ENCODE assay signal across 8 cellular contexts in genomic region chr3:56802411-56802745, GRCh38. TPM values are rescaled to one million over a fixed set of nuclear protein-coding genes. Genes with fewer than 3 reads are reported as not detected.
A peak's percentile ranks its signal among the peaks of the same experiment; 100 is the strongest.
DNase-seq lines count a peak whose midpoint lies in the region; ATAC-seq and TF ChIP-seq lines count a peak whose summit lies in the region.

No MANE protein-coding gene starts in this region.

- H3K4me1 ChIP-seq in heart left ventricle, result peaks cover 3 to 46% (median 26%) of the 10 kb centered on the region in 12 donors
- H3K4me1 ChIP-seq in adipocyte (ENCODE audit: control insufficient read depth, insufficient read depth, low read length), result peaks cover 16% of the 10 kb centered on the region

- no peaks in the 10 kb centered on the region for H3K9me3 Mint-ChIP-seq in memory B cell
- no peaks in the 10 kb centered on the region for H3K9me3 Mint-ChIP-seq in type B pancreatic cell

- H3K36me3 ChIP-seq in heart left ventricle, result no peaks in the 10 kb centered on the region
- no peaks in the 10 kb centered on the region for H3K36me3 ChIP-seq in adipocyte (ENCODE audit: control insufficient read depth, insufficient read depth, low read length, severe bottlenecking)

- no peak for TF ChIP-seq POLR2A in heart left ventricle (IDR thresholded peaks at IDR 0.05)

- 43 to 55% (median 50%) methylated on average over 7 of the region's 7 CpGs for WGBS in heart left ventricle, 4 donors

- H3K27me3 Mint-ChIP-seq in memory B cell (no peaks in the 10 kb centered on the region), type B pancreatic cell (no peaks in the 10 kb centered on the region)

- intact Hi-C loops in heart left ventricle (cut with DNase I), result loop anchor here in 9 of 10 donors (5.0 to 10.0 kb wide), 9 partner anchors 50 to 185 kb away; no protein-coding TSS in a partner anchor
- intact Hi-C loops in Right ventricle myocardium superior (cut with DNase I), result loop anchor here (5.0 kb wide), 3 partner anchors 95 to 185 kb away; no protein-coding TSS in a partner anchor

- H3K9me3 ChIP-seq in heart left ventricle, result no peaks in the 10 kb centered on the region
- H3K9me3 ChIP-seq in adipocyte (ENCODE audit: control insufficient read depth, low read length), result no peaks in the 10 kb centered on the region

- no peaks in the 10 kb centered on the region for H3K36me3 Mint-ChIP-seq in memory B cell
- no peaks in the 10 kb centered on the region for H3K36me3 Mint-ChIP-seq in type B pancreatic cell

- H3K4me1 Mint-ChIP-seq in memory B cell (peaks cover 19% of the 10 kb centered on the region), type B pancreatic cell (ENCODE audit: unreplicated experiment) (peaks cover 35% of the 10 kb centered on the region)

- H3K4me3 ChIP-seq in heart left ventricle (peak overlapping the region in 11 of 12 donors; percentile 70 to 94 (median 87)), adipocyte (ENCODE audit: low read length) (peak overlapping the region; percentile 85)

- ATAC-seq in heart left ventricle (no peak), Right ventricle myocardium superior (ENCODE audit: poor library complexity) (no peak), memory B cell (ENCODE audit: low read depth) (no peak), GM18858 (IDR thresholded peaks at IDR 0.05; ENCODE audit: unreplicated experiment) (no peak)

- H3K27me3 ChIP-seq in heart left ventricle (no peaks in the 10 kb centered on the region), adipocyte (replicated peaks; ENCODE audit: control insufficient read depth, insufficient read depth, low read length) (no peaks in the 10 kb centered on the region)

- H3K9ac ChIP-seq in adipocyte (ENCODE audit: low read length), result peak overlapping the region; percentile 84

- peak overlapping the region in 3 of 12 donors; percentile 70 to 87 (median 75) for H3K27ac ChIP-seq in heart left ventricle

- no peak for DNase-seq in heart left ventricle
- DNase-seq in Right ventricle myocardium superior, result no peak
- no peak for DNase-seq in adipocyte (ENCODE audit: low read depth)
- DNase-seq in memory B cell (ENCODE audit: low spot score in 2 of 2), result no peak
- DNase-seq in type B pancreatic cell (ENCODE audit: extremely low spot score, unreplicated experiment), result no peak
- DNase-seq in occipital lobe (lab: John Stamatoyannopoulos, UW), result no peak
- DNase-seq in Kasumi-1 (lab: John Stamatoyannopoulos, UW), result no peak

- TF ChIP-seq CTCF in heart left ventricle (IDR thresholded peaks at IDR 0.05), result no peak
- no peak for TF ChIP-seq CTCF in type B pancreatic cell (conservative IDR thresholded peaks at IDR 0.05)

- H3K4me3 Mint-ChIP-seq in memory B cell (peak overlapping the region; percentile 93), type B pancreatic cell (peak overlapping the region; percentile 82)

- H3K27ac Mint-ChIP-seq in memory B cell (no peak overlapping the region), type B pancreatic cell (peak overlapping the region; percentile 78)

RNA-seq across cellular contexts. Expression of gene ARHGEF3, which starts 0.6 kb away (rescaled TPM):
- 10 to 100 TPM; 13.5 to 36.8 (median 18.2) TPM for total RNA-seq in heart left ventricle
- 1 to 10 TPM; 6.5 to 9.3 TPM for polyA plus RNA-seq in heart left ventricle
- total RNA-seq in Right ventricle myocardium superior, result 15.0 TPM
- total RNA-seq in type B pancreatic cell (ENCODE audit: low replicate concordance), result 20.9 and 32.6 TPM in 2 replicates
- total RNA-seq in occipital lobe, result 26.4 TPM
